13 cellular contexts compared by ENCODE assay signal in genomic region chr16:19645557-19645981, GRCh38.
DNase-seq lines count a peak whose midpoint lies in the region; ATAC-seq and TF ChIP-seq lines count a peak whose summit lies in the region.
"Had no signal": no experiment of that assay in that cellular context is flagged by ENCODE, and none has a peak within 500 bp of the region (broad histone marks: within the 10 kb centered on the region; RNA-seq: fewer than 3 reads in every experiment).

No MANE protein-coding gene starts in this region.

- 74 to 82% methylated on average over 7 of the region's 7 CpGs for WGBS in body of pancreas, 2 donors

- TF ChIP-seq CTCF in body of pancreas (IDR thresholded peaks at IDR 0.05) (no peak), uterus (IDR thresholded peaks at IDR 0.05) (no peak)

- peak in 3 of 4 donors; percentile 11 to 25 (median 14) for DNase-seq in body of pancreas
- peak; percentile 26 for DNase-seq in fibroblast of the conjunctiva (ENCODE audit: low read depth)
- peak; percentile 45 for DNase-seq in myocyte (ENCODE audit: low read depth)
- peak; percentile 56 to 57 for DNase-seq in uterus
- DNase-seq in SW480 (ENCODE audit: low spot score): no peak
- DNase-seq: lower lobe of right lung, natural killer cell, NCI-H510A treated with DMSO at 0.1 percent for 48 hours, SHP77 treated with DMSO at 0.1 percent for 48 hours had no signal

- TF ChIP-seq POLR2A in body of pancreas (IDR thresholded peaks at IDR 0.05): no peak
- TF ChIP-seq POLR2A in uterus (IDR thresholded peaks at IDR 0.05): no peak

- H3K9me3 ChIP-seq in body of pancreas: no peaks in the 10 kb centered on the region
- no peaks in the 10 kb centered on the region for H3K9me3 ChIP-seq in uterus
- H3K9me3 ChIP-seq: lower lobe of right lung had no signal

- ATAC-seq in body of pancreas (no peak), HG03196 (IDR thresholded peaks at IDR 0.05; ENCODE audit: unreplicated experiment) (no peak), GM18519 (IDR thresholded peaks at IDR 0.05; ENCODE audit: low FRiP score, unreplicated experiment) (no peak)
- ATAC-seq: activated CD4-positive, CD25-positive, alpha-beta regulatory T cell treated with anti-CD3 and anti-CD28 coated beads, Interleukin-2, amount 50 U/mL, for 24 hours; HCT116; lower lobe of right lung; natural killer cell had no signal

- H3K4me3 ChIP-seq in body of pancreas (no peak overlapping the region), uterus (no peak overlapping the region)
- H3K4me3 ChIP-seq: lower lobe of right lung had no signal

- H3K36me3 ChIP-seq in body of pancreas (replicated peaks in 1 of 2; ENCODE audit: insufficient read depth in 1 of 2, low read depth in 2 of 2) (peaks cover 0 to 4% of the 10 kb centered on the region in 2 donors), uterus (no peaks in the 10 kb centered on the region)

- H3K27ac ChIP-seq in body of pancreas: peak overlapping the region in 1 of 4 donors; percentile 5
- peak overlapping the region; percentile 52 to 76 for H3K27ac ChIP-seq in uterus
- H3K27ac ChIP-seq: lower lobe of right lung had no signal

- H3K4me1 ChIP-seq in body of pancreas (peaks cover 18% of the 10 kb centered on the region), uterus (no peaks in the 10 kb centered on the region)
- H3K4me1 ChIP-seq: lower lobe of right lung had no signal

- no peaks in the 10 kb centered on the region for H3K27me3 ChIP-seq in body of pancreas
- H3K27me3 ChIP-seq in uterus: no peaks in the 10 kb centered on the region

- intact Hi-C loops in body of pancreas (cut with DNase I): no loop called here
- intact Hi-C loops in uterus (cut with DNase I; ENCODE audit: low total_unique reads): no loop called here
